In genomic region chr12:57063991-57064725, GRCh38 we compare ENCODE assay signal across 9 cellular contexts. TPM values are rescaled to one million over a fixed set of nuclear protein-coding genes. Genes with fewer than 3 reads are reported as not detected.
DNase-seq lines count a peak whose midpoint lies in the region; ATAC-seq and TF ChIP-seq lines count a peak whose summit lies in the region.
"Had no signal": no experiment of that assay in that cellular context is flagged by ENCODE, and none has a peak within 500 bp of the region (broad histone marks: within the 10 kb centered on the region; RNA-seq: fewer than 3 reads in every experiment).

No MANE protein-coding gene starts in this region.

- peak overlapping the region; percentile 83 for H3K4me3 Mint-ChIP-seq in activated B cell treated with CpG ODN at 0.5 μM for 24 hours

- H3K79me2 ChIP-seq in osteoblast (ENCODE audit: insufficient read depth, low read length): peaks cover 2% of the 10 kb centered on the region

- H3K27me3 ChIP-seq in osteoblast (ENCODE audit: insufficient read depth, low read length) (no peaks in the 10 kb centered on the region), left ventricle myocardium inferior (ENCODE audit: low read depth) (no peaks in the 10 kb centered on the region)

- CTCF ChIA-PET in activated B cell treated with CpG ODN at 0.5 μM for 24 hours (lab: Charles Lee): interaction anchor here (1.0 to 15.0 kb wide), 6 partner anchors 28 to 63 kb away, joined by 3 to 368 read pairs (median 27); partner anchors contain the start of genes STAT6 and ZBTB39

- peak; percentile 68 for ATAC-seq in GM18867 (IDR thresholded peaks at IDR 0.05; ENCODE audit: unreplicated experiment)
- ATAC-seq in HG03039 (IDR thresholded peaks at IDR 0.05; ENCODE audit: unreplicated experiment): peak; percentile 59
- peak; percentile 79 for ATAC-seq in activated B cell treated with CpG ODN at 0.5 μM for 24 hours (ENCODE audit: low read depth)

- intact Hi-C loops in activated B cell treated with CpG ODN at 0.5 μM for 24 hours (cut with micrococcal nuclease): loop anchor here (1.0 to 2.0 kb wide), 5 partner anchors 17 to 223 kb away; no protein-coding TSS in a partner anchor
- intact Hi-C loops in left ventricle myocardium inferior (cut with micrococcal nuclease): no loop called here

- no peak overlapping the region for H3K4me3 ChIP-seq in osteoblast (ENCODE audit: insufficient read depth, low read length)
- no peak overlapping the region for H3K4me3 ChIP-seq in left ventricle myocardium inferior

- peak overlapping the region; percentile 15 for H3K27ac ChIP-seq in osteoblast (ENCODE audit: low read depth, low read length)
- no peak overlapping the region for H3K27ac ChIP-seq in left ventricle myocardium inferior (replicated peaks)
- H3K27ac ChIP-seq: epithelial cell of prostate had no signal

- H2AFZ ChIP-seq in osteoblast (ENCODE audit: low read length): no peak overlapping the region

- no peaks in the 10 kb centered on the region for H4K20me1 ChIP-seq in osteoblast (ENCODE audit: insufficient read depth, low read length)

- no peak overlapping the region for H3K4me2 ChIP-seq in osteoblast (ENCODE audit: insufficient read depth, low read length)

- DNase-seq in activated B cell treated with CpG ODN at 0.5 μM for 24 hours: no peak
- DNase-seq in osteoblast (ENCODE audit: insufficient read length, low spot score, missing footprints): no peak
- DNase-seq in left ventricle myocardium inferior: no peak
- DNase-seq in amniotic stem cell (lab: John Stamatoyannopoulos, UW): no peak
- DNase-seq in nucleus accumbens (lab: John Stamatoyannopoulos, UW): no peak
- no peak for DNase-seq in NCI-H2196 treated with DMSO at 0.1 percent for 48 hours (lab: John Stamatoyannopoulos, UW; ENCODE audit: unreplicated experiment)

- H3K4me1 ChIP-seq in osteoblast (ENCODE audit: insufficient read depth, low read length) (no peaks in the 10 kb centered on the region), left ventricle myocardium inferior (peaks cover under 1% of the 10 kb centered on the region)

- H3K9me3 ChIP-seq in osteoblast (ENCODE audit: low read depth, low read length) (no peaks in the 10 kb centered on the region), left ventricle myocardium inferior (replicated peaks) (no peaks in the 10 kb centered on the region)

- H3K36me3 Mint-ChIP-seq in activated B cell treated with CpG ODN at 0.5 μM for 24 hours (ENCODE audit: low read depth): peaks cover 35% of the 10 kb centered on the region

- peak overlapping the region; percentile 92 for H3K27ac Mint-ChIP-seq in activated B cell treated with CpG ODN at 0.5 μM for 24 hours

- POLR2A ChIA-PET in activated B cell treated with CpG ODN at 0.5 μM for 24 hours (lab: Charles Lee): interaction anchor here (1.4 to 5.9 kb wide), 5 partner anchors 14 to 47 kb away, joined by 3 to 77 read pairs (median 6); partner anchors contain the start of genes NEMP1 and STAT6

- peaks cover 37% of the 10 kb centered on the region for H3K4me1 Mint-ChIP-seq in activated B cell treated with CpG ODN at 0.5 μM for 24 hours

- H3K9me3 Mint-ChIP-seq in activated B cell treated with CpG ODN at 0.5 μM for 24 hours: no peaks in the 10 kb centered on the region

- H3K27me3 Mint-ChIP-seq in activated B cell treated with CpG ODN at 0.5 μM for 24 hours: no peaks in the 10 kb centered on the region

- TF ChIP-seq CTCF in activated B cell treated with CpG ODN at 0.5 μM for 24 hours (IDR thresholded peaks at IDR 0.05): no peak
- no peak for TF ChIP-seq CTCF in osteoblast (IDR thresholded peaks at IDR 0.05; ENCODE audit: extremely low read depth, low read depth, low read length)
- no peak for TF ChIP-seq CTCF in left ventricle myocardium inferior (IDR thresholded peaks at IDR 0.05; ENCODE audit: borderline replicate concordance)

- peaks cover 28% of the 10 kb centered on the region for H3K36me3 ChIP-seq in osteoblast (ENCODE audit: insufficient read depth, low read length)
- peaks cover 20% of the 10 kb centered on the region for H3K36me3 ChIP-seq in left ventricle myocardium inferior

RNA-seq across cellular contexts. Expression of gene MYO1A, which starts 14.2 kb away (rescaled TPM):
- total RNA-seq in activated B cell treated with CpG ODN at 0.5 μM for 24 hours: 0.39 and 0.71 TPM in 2 replicates
- under 0.01 TPM in 1 of 2 replicates, not detected in the other for total RNA-seq in osteoblast
- total RNA-seq in left ventricle myocardium inferior: not detected

RNA-seq across cellular contexts. Expression of gene NEMP1, which starts 14.4 kb away (rescaled TPM):
- 23.0 and 27.6 TPM in 2 replicates for total RNA-seq in activated B cell treated with CpG ODN at 0.5 μM for 24 hours
- total RNA-seq in osteoblast: 6.5 and 7.7 TPM in 2 replicates
- total RNA-seq in left ventricle myocardium inferior: 3.3 TPM

RNA-seq across cellular contexts. Expression of gene NAB2, which starts 24.8 kb away (rescaled TPM):
- total RNA-seq in activated B cell treated with CpG ODN at 0.5 μM for 24 hours (20.4 and 22.1 TPM in 2 replicates), osteoblast (53.6 and 70.9 TPM in 2 replicates), left ventricle myocardium inferior (10.1 TPM)

RNA-seq across cellular contexts. Expression of gene STAT6, which starts 47.0 kb away (rescaled TPM):
- total RNA-seq in activated B cell treated with CpG ODN at 0.5 μM for 24 hours (635 and 745 TPM in 2 replicates), osteoblast (149 and 167 TPM in 2 replicates), left ventricle myocardium inferior (46.2 TPM)

RNA-seq across cellular contexts. Expression of gene TAC3, which starts 47.8 kb away (rescaled TPM):
- total RNA-seq in activated B cell treated with CpG ODN at 0.5 μM for 24 hours (not detected in 2 replicates), osteoblast (not detected in 2 replicates), left ventricle myocardium inferior (not detected)
